8 cellular contexts compared by ENCODE assay signal in the genomic region with DNA sequence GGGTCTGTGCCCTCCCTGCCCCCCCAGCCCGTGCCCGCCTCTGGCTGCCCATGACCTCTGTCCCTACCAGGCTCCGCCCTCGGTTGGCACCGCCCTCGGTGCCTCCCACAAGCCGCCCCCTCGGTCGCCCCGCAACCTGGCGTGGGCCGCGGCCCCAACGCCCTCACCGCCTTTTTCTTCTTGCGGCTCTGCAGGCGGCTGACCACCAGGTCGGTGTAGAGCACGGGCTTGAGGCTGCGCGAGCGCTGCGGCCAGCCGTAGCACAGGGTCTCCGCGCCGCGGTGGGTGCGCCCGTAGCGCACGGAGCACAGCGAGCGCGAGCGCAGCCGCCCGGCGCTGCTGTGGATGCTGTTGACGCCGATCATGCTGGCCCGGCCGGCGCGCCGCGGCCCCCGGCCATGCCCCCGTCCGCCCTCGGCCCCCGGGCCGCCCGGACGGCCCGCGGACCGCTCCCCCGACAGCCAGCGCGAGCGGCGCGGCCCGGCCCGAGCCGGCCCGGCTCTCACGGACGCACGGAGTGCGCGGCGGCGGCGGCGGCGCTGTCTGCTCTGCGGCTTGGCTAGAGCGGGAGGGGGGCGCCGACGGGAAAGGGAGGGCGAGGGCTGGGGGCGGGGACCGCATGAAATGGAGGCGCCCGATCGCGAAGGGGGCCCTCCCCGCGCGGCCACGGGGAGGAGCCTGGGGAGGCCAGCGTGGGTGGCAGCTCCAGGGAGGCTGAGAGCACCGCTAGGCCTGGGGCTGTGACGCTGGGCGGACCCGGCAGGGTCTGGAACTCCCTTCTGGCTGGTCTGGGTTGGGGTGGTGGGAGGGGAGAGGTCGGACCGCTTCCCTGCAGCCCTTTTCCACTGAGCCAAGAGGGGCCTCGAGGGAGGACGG. TPM values are rescaled to one million over a fixed set of nuclear protein-coding genes. Genes with fewer than 3 reads are reported as not detected.
DNase-seq lines count a peak whose midpoint lies in the region; ATAC-seq and TF ChIP-seq lines count a peak whose summit lies in the region.

No MANE protein-coding gene starts in this region.

- peaks cover 0 to 35% of the 10 kb centered on the region in 2 donors for H3K27me3 ChIP-seq in body of pancreas

- DNase-seq in T-helper 9 cell (peak; percentile 54), body of pancreas (peak in 2 of 4 donors; percentile 40 to 47), islet precursor cell (peak; percentile 70)
- DNase-seq in stimulated activated CD4-positive, alpha-beta T cell treated with anti-CD3 and anti-CD28 coated beads, Interleukin-1b, Interleukin-23, amount 100 ng/mL, for 48 hours = peak; percentile 81

- no peak for TF ChIP-seq CTCF in body of pancreas (IDR thresholded peaks at IDR 0.05)

- peak; percentile 37 for ATAC-seq in GM18498 (IDR thresholded peaks at IDR 0.05; ENCODE audit: unreplicated experiment)
- peak; percentile 24 for ATAC-seq in body of pancreas
- no peak for ATAC-seq in GM19452 (IDR thresholded peaks at IDR 0.05; ENCODE audit: unreplicated experiment)
- ATAC-seq in HG03460 (IDR thresholded peaks at IDR 0.05; ENCODE audit: unreplicated experiment) = no peak
- no peak for ATAC-seq in GM21390 (IDR thresholded peaks at IDR 0.05; ENCODE audit: unreplicated experiment)

- peaks cover 20% of the 10 kb centered on the region for H3K4me1 ChIP-seq in body of pancreas

- 0 to 1% methylated on average over 6 to 83 of the region's 103 CpGs for WGBS in body of pancreas, 2 donors

- intact Hi-C loops in body of pancreas (cut with DNase I) = no loop called here

- H3K36me3 ChIP-seq in body of pancreas (replicated peaks in 1 of 2; ENCODE audit: insufficient read depth in 1 of 2, low read depth in 2 of 2) = no peaks in the 10 kb centered on the region

- H3K9me3 ChIP-seq in body of pancreas = no peaks in the 10 kb centered on the region

- peak overlapping the region in 1 of 2 donors; percentile 12 for H3K4me3 ChIP-seq in body of pancreas

- no peak overlapping the region for H3K27ac ChIP-seq in body of pancreas

- TF ChIP-seq POLR2A in body of pancreas (IDR thresholded peaks at IDR 0.05) = peak in 1 of 3 donors; percentile 21

RNA-seq across cellular contexts. Expression of a gene that starts 9.6 kb away (rescaled TPM):
- 1 to 10 TPM; 2.6 to 5.3 TPM for total RNA-seq in body of pancreas

RNA-seq across cellular contexts. Expression of a gene that starts 11.7 kb away (rescaled TPM):
- total RNA-seq in body of pancreas = 10 to 100 TPM; 12.7 to 38.6 TPM

RNA-seq across cellular contexts. Expression of a gene that starts 13.5 kb away (rescaled TPM):
- total RNA-seq in body of pancreas = 10 to 100 TPM; 17.9 to 30.0 TPM

RNA-seq across cellular contexts. Expression of a gene that starts 23.4 kb away (rescaled TPM):
- total RNA-seq in body of pancreas = 10 to 100 TPM; 30.3 to 35.5 TPM

RNA-seq across cellular contexts. Expression of a gene that starts 42.4 kb away (rescaled TPM):
- 1 to 10 TPM in 1 of 2 donors, under 1 TPM in 1; 0.66 to 4.2 TPM for total RNA-seq in body of pancreas

Comparison
In these comparisons a context has a peak if more than half of its experiments do, and no peak if none do; other contexts are left out.
1. ATAC-seq: peak in GM18498 (single experiment) and body of pancreas (single experiment); none in GM19452 (single experiment), HG03460 (single experiment) and GM21390 (single experiment).